1 cellular context compared by ENCODE assay signal in genomic region chr12:14257734-14258467, GRCh38.
TF ChIP-seq lines count a peak whose summit lies in the region.

No MANE protein-coding gene starts in this region.

TF ChIP-seq in HepG2, 621 proteins besides CTCF, POLR2A, EP300 and RAD21 (continued from another document and continues in another):
- TF ChIP-seq ZNF318 (CRISPR knock-in tag; IDR thresholded peaks at IDR 0.05) (peak; percentile 87; the same call in 1 of the 2 replicates), THAP7 (CRISPR knock-in tag; IDR thresholded peaks at IDR 0.05) (no peak), STAT5B (CRISPR knock-in tag; IDR thresholded peaks at IDR 0.05) (no peak), SRF (IDR thresholded peaks at IDR 0.05; ENCODE audit: low read depth, low read length) (no peak), KDM4B (CRISPR knock-in tag; IDR thresholded peaks at IDR 0.05) (peak; percentile 85), ETV6 (CRISPR knock-in tag; conservative IDR thresholded peaks at IDR 0.05) (0 out of 2 replicates have a peak, but pooled peaks have one; percentile 48), HNF4G (IDR thresholded peaks at IDR 0.05; ENCODE audit: borderline replicate concordance, low read depth, low read length) (no peak; the same call in 1 of the 2 replicates), HNF4G (CRISPR knock-in tag; IDR thresholded peaks at IDR 0.05; ENCODE audit: borderline replicate concordance, low read depth) (no peak), ZMYM3 (CRISPR knock-in tag; IDR thresholded peaks at IDR 0.05) (peak; percentile 92), E2F1 (CRISPR knock-in tag; IDR thresholded peaks at IDR 0.05) (no peak), TFDP2 (CRISPR knock-in tag; IDR thresholded peaks at IDR 0.05) (peak; percentile 17; the same call in 1 of the 2 replicates), ZNF639 (CRISPR knock-in tag; conservative IDR thresholded peaks at IDR 0.05) (peak; percentile 60; the same call in 1 of the 2 replicates), ZNF576 (CRISPR knock-in tag; IDR thresholded peaks at IDR 0.05) (no peak), GFI1 (CRISPR knock-in tag; IDR thresholded peaks at IDR 0.05; ENCODE audit: borderline replicate concordance) (peak; percentile 61), ZNF333 (CRISPR knock-in tag; IDR thresholded peaks at IDR 0.05; ENCODE audit: borderline replicate concordance) (no peak), ZFP82 (CRISPR knock-in tag; IDR thresholded peaks at IDR 0.05; ENCODE audit: borderline replicate concordance) (no peak), PBX3 (CRISPR knock-in tag; IDR thresholded peaks at IDR 0.05; ENCODE audit: borderline replicate concordance) (no peak), NR2F1 (CRISPR knock-in tag; IDR thresholded peaks at IDR 0.05) (no peak), ZNF780A (CRISPR knock-in tag; IDR thresholded peaks at IDR 0.05) (no peak), ZFP62 (CRISPR knock-in tag; IDR thresholded peaks at IDR 0.05) (no peak), CBFB (CRISPR knock-in tag; IDR thresholded peaks at IDR 0.05) (no peak), AFF4 (CRISPR knock-in tag; IDR thresholded peaks at IDR 0.05) (no peak), NFIB (CRISPR knock-in tag; IDR thresholded peaks at IDR 0.05; ENCODE audit: borderline replicate concordance) (no peak), ZNF337 (CRISPR knock-in tag; IDR thresholded peaks at IDR 0.05; ENCODE audit: borderline replicate concordance, low read depth) (no peak), DZIP1 (CRISPR knock-in tag; IDR thresholded peaks at IDR 0.05) (no peak), YEATS4 (CRISPR knock-in tag; IDR thresholded peaks at IDR 0.05; ENCODE audit: borderline replicate concordance) (no peak), NFE2L1 (CRISPR knock-in tag; IDR thresholded peaks at IDR 0.05; ENCODE audit: borderline replicate concordance) (no peak), ZNF326 (CRISPR knock-in tag; IDR thresholded peaks at IDR 0.05; ENCODE audit: borderline replicate concordance) (no peak), TEAD2 (CRISPR knock-in tag; IDR thresholded peaks at IDR 0.05) (no peak), ZNF784 (CRISPR knock-in tag; IDR thresholded peaks at IDR 0.05; ENCODE audit: borderline replicate concordance) (0 out of 2 replicates have a peak, but pooled peaks have one; percentile 30), EEA1 (CRISPR knock-in tag; IDR thresholded peaks at IDR 0.05; ENCODE audit: borderline replicate concordance) (no peak), MTF2 (CRISPR knock-in tag; IDR thresholded peaks at IDR 0.05; ENCODE audit: borderline replicate concordance) (no peak), PTBP1 (IDR thresholded peaks at IDR 0.05; ENCODE audit: low read depth, low read length, poor library complexity, severe bottlenecking) (no peak), ZNF552 (CRISPR knock-in tag; IDR thresholded peaks at IDR 0.05; ENCODE audit: borderline replicate concordance) (no peak), ZNF607 (CRISPR knock-in tag; IDR thresholded peaks at IDR 0.05; ENCODE audit: borderline replicate concordance) (no peak)
